9 cellular contexts compared by ENCODE assay signal in genomic region chr12:2958432-2959193, GRCh38. TPM values are rescaled to one million over a fixed set of nuclear protein-coding genes. Genes with fewer than 3 reads are reported as not detected.
DNase-seq lines count a peak whose midpoint lies in the region; ATAC-seq and TF ChIP-seq lines count a peak whose summit lies in the region.
"Had no signal": no experiment of that assay in that cellular context is flagged by ENCODE, and none has a peak within 500 bp of the region (broad histone marks: within the 10 kb centered on the region; RNA-seq: fewer than 3 reads in every experiment).

No MANE protein-coding gene starts in this region.

- peaks cover 25% of the 10 kb centered on the region for H4K20me1 ChIP-seq in osteoblast (ENCODE audit: insufficient read depth, low read length)

- H3K4me1 ChIP-seq in foreskin keratinocyte (peaks cover 9% of the 10 kb centered on the region), osteoblast (ENCODE audit: insufficient read depth, low read length) (peaks cover 33% of the 10 kb centered on the region)

- H3K27ac ChIP-seq in VCaP (peak overlapping the region; percentile 99), foreskin keratinocyte (peak overlapping the region; percentile 52), osteoblast (ENCODE audit: low read depth, low read length) (peak overlapping the region; percentile 63)

- peak overlapping the region; percentile 87 for H3K4me2 ChIP-seq in osteoblast (ENCODE audit: insufficient read depth, low read length)

- H3K27me3 ChIP-seq in foreskin keratinocyte (no peaks in the 10 kb centered on the region), osteoblast (ENCODE audit: insufficient read depth, low read length) (no peaks in the 10 kb centered on the region)

- ATAC-seq in foreskin keratinocyte = peak; percentile 71

- peak overlapping the region; percentile 78 for H2AFZ ChIP-seq in osteoblast (ENCODE audit: low read length)

- peaks cover 24% of the 10 kb centered on the region for H3K79me2 ChIP-seq in osteoblast (ENCODE audit: insufficient read depth, low read length)

- TF ChIP-seq CTCF in VCaP (conservative IDR thresholded peaks at IDR 0.05) (no peak), foreskin keratinocyte (conservative IDR thresholded peaks at IDR 0.05) (no peak), osteoblast (IDR thresholded peaks at IDR 0.05; ENCODE audit: extremely low read depth, low read depth, low read length) (no peak)

- no peaks in the 10 kb centered on the region for H3K9me3 ChIP-seq in osteoblast (ENCODE audit: low read depth, low read length)

- peak overlapping the region; percentile 75 for H3K4me3 ChIP-seq in osteoblast (ENCODE audit: insufficient read depth, low read length)

- no peaks in the 10 kb centered on the region for H3K36me3 ChIP-seq in osteoblast (ENCODE audit: insufficient read depth, low read length)

- DNase-seq in NCI-H1092 treated with DMSO at 0.1 percent for 48 hours (lab: John Stamatoyannopoulos, UW) (peak; percentile 21), NCI-H1092 (lab: John Stamatoyannopoulos, UW) (no peak), LoVo (ENCODE audit: low spot score) (peak; percentile 91), foreskin keratinocyte (peak; percentile 61 to 84), osteoblast (ENCODE audit: insufficient read length, low spot score, missing footprints) (peak; percentile 98), NOMO-1 treated with DMSO at 0.1 percent for 48 hours (lab: John Stamatoyannopoulos, UW; ENCODE audit: unreplicated experiment) (no peak)
- DNase-seq in effector CD4-positive, alpha-beta T cell = no peak
- DNase-seq: DND-41 had no signal

RNA-seq across cellular contexts. Expression of gene TEAD4, which starts 0.6 kb away (rescaled TPM):
- 18.7 and 21.1 TPM in 2 replicates for total RNA-seq in foreskin keratinocyte
- polyA plus RNA-seq in foreskin keratinocyte = 16.4 and 21.1 TPM in 2 replicates
- 15.2 and 16.2 TPM in 2 replicates for total RNA-seq in osteoblast

Comparison
In these comparisons a context has a peak if more than half of its experiments do, and no peak if none do; other contexts are left out.
1. DNase-seq: peak in NCI-H1092 treated with DMSO at 0.1 percent for 48 hours (single experiment), LoVo (single experiment), foreskin keratinocyte (2 of 2) and osteoblast (single experiment); none in NCI-H1092 (single experiment), effector CD4-positive, alpha-beta T cell (single experiment) and NOMO-1 treated with DMSO at 0.1 percent for 48 hours (single experiment).
2. Peak in every context shown above with its lines, with median percentiles within 50 percentile points of each other: H3K27ac ChIP-seq.